Comparison of ENCODE assay signal across 14 cellular contexts in genomic region chr16:55120408-55120807, GRCh38.
A peak's percentile ranks its signal among the peaks of the same experiment; 100 is the strongest.
DNase-seq lines count a peak whose midpoint lies in the region; ATAC-seq and TF ChIP-seq lines count a peak whose summit lies in the region.
"Had no signal": no experiment of that assay in that cellular context is flagged by ENCODE, and none has a peak within 500 bp of the region (broad histone marks: within the 10 kb centered on the region; RNA-seq: fewer than 3 reads in every experiment).

No MANE protein-coding gene starts in this region.

- H3K79me2 ChIP-seq in OCI-LY7 (ENCODE audit: insufficient read depth, low read depth, low read length): no peaks in the 10 kb centered on the region

- no peak overlapping the region for H2AFZ ChIP-seq in OCI-LY7 (ENCODE audit: low read length)

- no peaks in the 10 kb centered on the region for H3K27me3 ChIP-seq in Panc1 (ENCODE audit: control insufficient read depth, insufficient read depth, low read length)
- H3K27me3 ChIP-seq: stomach had no signal

- TF ChIP-seq CTCF in AG09319 (IDR thresholded peaks at IDR 0.05; ENCODE audit: low read depth, low read length) (peak; percentile 53), Panc1 (IDR thresholded peaks at IDR 0.05) (no peak; the same call in 1 of the 2 replicates), OCI-LY7 (conservative IDR thresholded peaks at IDR 0.05; ENCODE audit: low read length) (no peak)

- no peaks in the 10 kb centered on the region for H4K20me1 ChIP-seq in OCI-LY7 (ENCODE audit: insufficient read depth, low read length)

- in situ Hi-C loops in Panc1 (cut with HindIII; ENCODE audit: low pct_unique_long_range_greater_than_20kb, low sequenced_read_pairs): no loop called here

- no peaks in the 10 kb centered on the region for H3K36me3 ChIP-seq in Panc1 (ENCODE audit: control insufficient read depth, insufficient read depth, low read length)
- H3K36me3 ChIP-seq in OCI-LY7 (ENCODE audit: insufficient read depth, low read length): no peaks in the 10 kb centered on the region
- H3K36me3 ChIP-seq: stomach had no signal

- DNase-seq in AG09319 (ENCODE audit: extremely low read depth, low read depth) (peak; percentile 19), GM04504 (ENCODE audit: low read depth) (peak; percentile 25), Panc1 (ENCODE audit: low read depth, low spot score) (no peak), iPS-NIHi7 (ENCODE audit: extremely low spot score) (peak; percentile 53), OCI-LY7 (ENCODE audit: low spot score) (no peak), nucleus accumbens (lab: John Stamatoyannopoulos, UW) (no peak)
- DNase-seq: activated CD4-positive, alpha-beta T cell treated with anti-CD3 and anti-CD28 coated beads, Interleukin-2, amount 50 U/mL, for 4 hours; CD8-positive, alpha-beta memory T cell; kidney; naive B cell; NCI-H2029; stomach had no signal

- POLR2A ChIA-PET in Panc1 (lab: Charles Lee) (no interaction called here), OCI-LY7 (lab: Charles Lee) (interaction anchor here (1.2 kb wide), 1 partner anchor 18 kb away, joined by 3 read pairs; no protein-coding TSS in a partner anchor)

- no peaks in the 10 kb centered on the region for H3K9me2 ChIP-seq in OCI-LY7 (ENCODE audit: insufficient read depth, low read length)

- ATAC-seq in Panc1 (0 out of 2 replicates have a peak, but pooled peaks have one; percentile 45), GM21529 (IDR thresholded peaks at IDR 0.05; ENCODE audit: unreplicated experiment) (no peak), GM19452 (IDR thresholded peaks at IDR 0.05; ENCODE audit: unreplicated experiment) (no peak)

- intact Hi-C loops in Panc1 (cut with micrococcal nuclease; ENCODE audit: unreplicated experiment) (loop anchor here (2.0 to 10.0 kb wide), 2 partner anchors 138 to 254 kb away; no protein-coding TSS in a partner anchor), OCI-LY7 (cut with micrococcal nuclease; ENCODE audit: unreplicated experiment) (no loop called here)

- no peak overlapping the region for H3K4me2 ChIP-seq in OCI-LY7 (ENCODE audit: low read length)

- BruUV-seq in Panc1 (replicated peaks; lab: Mats Ljungman, UMichigan) (no TSS peak), OCI-LY7 (replicated peaks; lab: Mats Ljungman, UMichigan) (no TSS peak)

- H3K27ac ChIP-seq in Panc1 (ENCODE audit: low read length) (no peak overlapping the region), OCI-LY7 (ENCODE audit: low read depth, low read length, poor library complexity, severe bottlenecking) (no peak overlapping the region)
- H3K27ac ChIP-seq: stomach had no signal

- no peaks in the 10 kb centered on the region for H3K9me3 ChIP-seq in Panc1 (ENCODE audit: control insufficient read depth, insufficient read depth, low read depth, low read length)
- no peaks in the 10 kb centered on the region for H3K9me3 ChIP-seq in OCI-LY7 (ENCODE audit: low read length)

- CTCF ChIA-PET in Panc1 (lab: Charles Lee): no interaction called here
- CTCF ChIA-PET in OCI-LY7 (lab: Charles Lee; ENCODE audit: unreplicated experiment): no interaction called here

- H3K4me3 ChIP-seq in Panc1 (ENCODE audit: low read depth in 2 of 2, low read length in 2 of 2): no peak overlapping the region
- H3K4me3 ChIP-seq in OCI-LY7 (ENCODE audit: low read depth, low read length, poor library complexity, severe bottlenecking): no peak overlapping the region
- H3K4me3 ChIP-seq: stomach had no signal

- H3K4me1 ChIP-seq in Panc1 (ENCODE audit: control insufficient read depth, insufficient read depth, low read length) (no peaks in the 10 kb centered on the region), OCI-LY7 (ENCODE audit: insufficient read depth, low read length, poor library complexity, severe bottlenecking) (no peaks in the 10 kb centered on the region)

Comparison
In these comparisons a context has a peak if more than half of its experiments do, and no peak if none do; other contexts are left out.
1. DNase-seq: peak in AG09319 (single experiment), GM04504 (single experiment) and iPS-NIHi7 (single experiment); none in Panc1 (single experiment), OCI-LY7 (single experiment) and nucleus accumbens (0 of 56).